9 cellular contexts compared by ENCODE assay signal in the genomic region with DNA sequence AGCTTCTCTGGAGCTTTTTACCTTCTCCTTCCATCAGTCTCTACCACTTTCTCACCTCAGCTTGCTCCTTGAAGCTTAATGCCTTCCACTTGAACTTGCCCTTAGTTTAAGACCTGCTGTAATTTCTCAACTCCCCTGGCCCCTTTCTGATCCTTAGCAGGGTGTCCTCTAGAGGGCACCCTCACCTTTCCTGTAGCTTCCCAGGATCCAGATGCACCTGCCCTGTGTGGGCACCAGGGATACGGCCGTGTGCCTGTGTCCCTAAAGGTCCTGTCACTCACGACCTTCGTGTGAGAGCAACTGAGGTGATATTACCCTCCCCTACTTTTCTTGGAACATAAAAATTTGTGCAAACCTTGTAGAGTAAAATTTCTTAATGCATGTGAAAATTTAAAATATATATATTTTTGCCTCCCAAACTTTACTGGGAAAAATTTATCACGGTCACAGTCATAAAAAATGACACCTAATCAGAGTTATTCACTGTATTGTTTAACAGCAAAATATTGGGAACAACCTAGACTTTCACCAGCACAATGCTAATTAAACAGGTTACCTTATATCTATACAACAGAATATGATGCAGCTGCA. TPM values are rescaled to one million over a fixed set of nuclear protein-coding genes. Genes with fewer than 3 reads are reported as not detected.
DNase-seq lines count a peak whose midpoint lies in the region; ATAC-seq and TF ChIP-seq lines count a peak whose summit lies in the region.
"Had no signal": no experiment of that assay in that cellular context is flagged by ENCODE, and none has a peak within 500 bp of the region (broad histone marks: within the 10 kb centered on the region; RNA-seq: fewer than 3 reads in every experiment).

No MANE protein-coding gene starts in this region.

- H2BK15ac ChIP-seq in mesendoderm (replicated peaks; ENCODE audit: low read depth) = no peak overlapping the region

- TF ChIP-seq CTCF in LNCaP clone FGC (IDR thresholded peaks at IDR 0.05; ENCODE audit: control insufficient read depth, extremely low read depth, insufficient read depth) = peak; percentile 72

- WGBS in mesendoderm (ENCODE audit: extremely low coverage, insufficient coverage, low lambda C conversion rate) = no CpG with 5 or more reads among the region's 5 CpGs

- no peak overlapping the region for H3K56ac ChIP-seq in mesendoderm (ENCODE audit: low read length)

- H3K9ac ChIP-seq in mesendoderm (ENCODE audit: low read length) = no peak overlapping the region
- H3K9ac ChIP-seq: BLaER1 had no signal

- H3K27ac ChIP-seq in mesendoderm (ENCODE audit: low read depth, low read length) = no peak overlapping the region
- H3K27ac ChIP-seq: BLaER1 had no signal

- H3K27me3 ChIP-seq in mesendoderm (ENCODE audit: insufficient read depth, low read length, poor library complexity) = no peaks in the 10 kb centered on the region
- H3K27me3 ChIP-seq: BLaER1 had no signal

- no peaks in the 10 kb centered on the region for H3K79me2 ChIP-seq in mesendoderm (ENCODE audit: control insufficient read depth, insufficient read depth, low read length)

- no peak overlapping the region for H2BK120ac ChIP-seq in mesendoderm (ENCODE audit: low read depth, low read length)

- H2AK5ac ChIP-seq in mesendoderm (ENCODE audit: low read length) = no peak overlapping the region

- no peak overlapping the region for H4K8ac ChIP-seq in mesendoderm (ENCODE audit: low read depth, low read length)

- H3K36me3 ChIP-seq in mesendoderm (ENCODE audit: control insufficient read depth, insufficient read depth, low read length) = no peaks in the 10 kb centered on the region
- H3K36me3 ChIP-seq: BLaER1 had no signal

- no peak overlapping the region for H3K4me2 ChIP-seq in mesendoderm (ENCODE audit: low read length)
- H3K4me2 ChIP-seq: BLaER1 had no signal

- no peak overlapping the region for H3K23ac ChIP-seq in mesendoderm (ENCODE audit: low read length)

- H3K79me1 ChIP-seq in mesendoderm (ENCODE audit: low read length) = no peaks in the 10 kb centered on the region

- no peak overlapping the region for H2BK5ac ChIP-seq in mesendoderm (ENCODE audit: low read length)

- peak; percentile 2 for DNase-seq in NCI-H1436 (lab: John Stamatoyannopoulos, UW)
- no peak for DNase-seq in NCI-H1436 treated with DMSO at 0.1 percent for 48 hours (lab: John Stamatoyannopoulos, UW)
- peak; percentile 3 for DNase-seq in LNCaP clone FGC (ENCODE audit: low read depth)
- DNase-seq in amniotic epithelial cell (ENCODE audit: low read depth) = peak; percentile 35
- DNase-seq in mesendoderm = peak; percentile 10
- no peak for DNase-seq in putamen (ENCODE audit: low spot score)

- H3K18ac ChIP-seq in mesendoderm (ENCODE audit: low read length) = no peak overlapping the region

- no peaks in the 10 kb centered on the region for H3K4me1 ChIP-seq in mesendoderm (ENCODE audit: control insufficient read depth, low read depth, low read length)
- H3K4me1 ChIP-seq: BLaER1 had no signal

- H3K4ac ChIP-seq in mesendoderm (ENCODE audit: low read depth, low read length) = no peak overlapping the region

- no peak overlapping the region for H4K5ac ChIP-seq in mesendoderm (ENCODE audit: low read length)

- H3K4me3 ChIP-seq in LNCaP clone FGC (ENCODE audit: low read depth, low read length) (no peak overlapping the region), mesendoderm (ENCODE audit: low read length) (no peak overlapping the region)
- H3K4me3 ChIP-seq: BLaER1 had no signal

- ATAC-seq in HG03571 (IDR thresholded peaks at IDR 0.05; ENCODE audit: unreplicated experiment) = no peak
- ATAC-seq in GM18870 (IDR thresholded peaks at IDR 0.05; ENCODE audit: unreplicated experiment) = no peak

RNA-seq across cellular contexts. Expression of gene PSG3, which starts 46.4 kb away (rescaled TPM):
- polyA plus RNA-seq in mesendoderm (2013, experiment 1 of 2) = not detected
- polyA plus RNA-seq in mesendoderm (2013, experiment 2 of 2) = not detected

Comparison
In these comparisons a context has a peak if more than half of its experiments do, and no peak if none do; other contexts are left out.
1. DNase-seq: peak in NCI-H1436 (single experiment), LNCaP clone FGC (single experiment), amniotic epithelial cell (single experiment) and mesendoderm (single experiment); none in NCI-H1436 treated with DMSO at 0.1 percent for 48 hours (single experiment) and putamen (single experiment).